2 cellular contexts compared by ENCODE assay signal in the genomic region with DNA sequence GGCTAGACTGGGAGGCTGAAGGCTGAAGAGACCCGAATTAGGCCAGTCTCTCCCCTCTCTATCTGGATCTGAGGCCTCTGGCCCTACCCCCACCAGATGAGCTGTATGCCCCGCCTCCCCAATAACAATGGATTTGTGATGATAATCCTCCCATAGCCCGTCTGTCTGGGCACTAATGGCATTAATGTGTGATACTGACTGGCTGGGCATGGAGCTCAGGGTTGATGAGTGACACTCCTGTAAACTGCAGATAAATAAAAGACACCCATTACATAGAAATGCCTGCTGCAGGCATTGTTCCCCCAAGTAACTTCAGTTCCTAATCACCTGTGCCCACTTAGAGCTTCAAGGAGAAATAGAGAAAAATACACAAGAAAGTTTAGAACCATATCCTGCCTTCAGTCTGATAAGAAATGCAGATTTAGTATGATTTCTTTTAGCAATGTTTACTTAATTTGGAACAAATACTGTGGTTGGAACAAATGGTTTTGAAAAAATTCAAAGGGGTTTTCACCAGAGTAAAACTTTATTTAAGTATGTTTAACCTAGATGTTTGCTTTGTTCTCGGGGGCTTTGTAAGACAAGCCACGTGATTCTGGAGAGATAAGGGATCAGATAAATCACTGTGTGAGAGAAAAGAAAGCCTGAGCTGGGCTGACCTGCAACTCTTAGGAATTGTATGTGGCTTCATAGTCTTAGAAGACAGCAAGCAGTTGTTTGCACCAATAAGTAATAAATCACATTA.
TF ChIP-seq lines count a peak whose summit lies in the region.

No MANE protein-coding gene starts in this region.

TF ChIP-seq in SK-N-SH, 30 proteins besides CTCF, POLR2A, EP300 and RAD21 (continued from another document):
- TF ChIP-seq, protein P1, sequence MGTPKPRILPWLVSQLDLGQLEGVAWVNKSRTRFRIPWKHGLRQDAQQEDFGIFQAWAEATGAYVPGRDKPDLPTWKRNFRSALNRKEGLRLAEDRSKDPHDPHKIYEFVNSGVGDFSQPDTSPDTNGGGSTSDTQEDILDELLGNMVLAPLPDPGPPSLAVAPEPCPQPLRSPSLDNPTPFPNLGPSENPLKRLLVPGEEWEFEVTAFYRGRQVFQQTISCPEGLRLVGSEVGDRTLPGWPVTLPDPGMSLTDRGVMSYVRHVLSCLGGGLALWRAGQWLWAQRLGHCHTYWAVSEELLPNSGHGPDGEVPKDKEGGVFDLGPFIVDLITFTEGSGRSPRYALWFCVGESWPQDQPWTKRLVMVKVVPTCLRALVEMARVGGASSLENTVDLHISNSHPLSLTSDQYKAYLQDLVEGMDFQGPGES (IDR thresholded peaks at IDR 0.05; ENCODE audit: low read depth, low read length), result no peak
- TF ChIP-seq PBX3 (IDR thresholded peaks at IDR 0.05), result no peak
- no peak for TF ChIP-seq TEAD4 (IDR thresholded peaks at IDR 0.05; ENCODE audit: borderline replicate concordance, insufficient read depth)
- TF ChIP-seq POLR2AphosphoS5 (IDR thresholded peaks at IDR 0.05; ENCODE audit: low read depth, low read length), result no peak
- TF ChIP-seq MXI1 (IDR thresholded peaks at IDR 0.05; ENCODE audit: low read depth, low read length), result no peak
- TF ChIP-seq TCF12 (IDR thresholded peaks at IDR 0.05), result no peak
- TF ChIP-seq YY1 (IDR thresholded peaks at IDR 0.05; ENCODE audit: low read depth), result no peak
- no peak for TF ChIP-seq NFIC (IDR thresholded peaks at IDR 0.05; ENCODE audit: borderline replicate concordance)
- TF ChIP-seq REST (IDR thresholded peaks at IDR 0.05; ENCODE audit: low read depth, low read length), result no peak
- TF ChIP-seq EZH2phosphoT487 (IDR thresholded peaks at IDR 0.05; ENCODE audit: borderline replicate concordance, low read depth), result no peak
- TF ChIP-seq GABPA (IDR thresholded peaks at IDR 0.05; ENCODE audit: low read depth), result no peak

TF ChIP-seq in SK-N-SH treated with all-trans-retinoic acid at 6 μM for 48 hours, 23 proteins besides CTCF, POLR2A, EP300 and RAD21 (continued from another document):
- TF ChIP-seq, protein P2, sequence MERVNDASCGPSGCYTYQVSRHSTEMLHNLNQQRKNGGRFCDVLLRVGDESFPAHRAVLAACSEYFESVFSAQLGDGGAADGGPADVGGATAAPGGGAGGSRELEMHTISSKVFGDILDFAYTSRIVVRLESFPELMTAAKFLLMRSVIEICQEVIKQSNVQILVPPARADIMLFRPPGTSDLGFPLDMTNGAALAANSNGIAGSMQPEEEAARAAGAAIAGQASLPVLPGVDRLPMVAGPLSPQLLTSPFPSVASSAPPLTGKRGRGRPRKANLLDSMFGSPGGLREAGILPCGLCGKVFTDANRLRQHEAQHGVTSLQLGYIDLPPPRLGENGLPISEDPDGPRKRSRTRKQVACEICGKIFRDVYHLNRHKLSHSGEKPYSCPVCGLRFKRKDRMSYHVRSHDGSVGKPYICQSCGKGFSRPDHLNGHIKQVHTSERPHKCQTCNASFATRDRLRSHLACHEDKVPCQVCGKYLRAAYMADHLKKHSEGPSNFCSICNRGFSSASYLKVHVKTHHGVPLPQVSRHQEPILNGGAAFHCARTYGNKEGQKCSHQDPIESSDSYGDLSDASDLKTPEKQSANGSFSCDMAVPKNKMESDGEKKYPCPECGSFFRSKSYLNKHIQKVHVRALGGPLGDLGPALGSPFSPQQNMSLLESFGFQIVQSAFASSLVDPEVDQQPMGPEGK (CRISPR knock-in tag; IDR thresholded peaks at IDR 0.05; ENCODE audit: borderline replicate concordance), result no peak
- no peak for TF ChIP-seq ZFP3 (CRISPR knock-in tag; IDR thresholded peaks at IDR 0.05)
- no peak for TF ChIP-seq ZFP30 (CRISPR knock-in tag; IDR thresholded peaks at IDR 0.05)
- TF ChIP-seq ZNF70 (CRISPR knock-in tag; IDR thresholded peaks at IDR 0.05), result no peak
- TF ChIP-seq BACH2 (CRISPR knock-in tag; IDR thresholded peaks at IDR 0.05; ENCODE audit: borderline replicate concordance), result no peak
- no peak for TF ChIP-seq ZNF8 (CRISPR knock-in tag; IDR thresholded peaks at IDR 0.05)
- TF ChIP-seq, protein P3, sequence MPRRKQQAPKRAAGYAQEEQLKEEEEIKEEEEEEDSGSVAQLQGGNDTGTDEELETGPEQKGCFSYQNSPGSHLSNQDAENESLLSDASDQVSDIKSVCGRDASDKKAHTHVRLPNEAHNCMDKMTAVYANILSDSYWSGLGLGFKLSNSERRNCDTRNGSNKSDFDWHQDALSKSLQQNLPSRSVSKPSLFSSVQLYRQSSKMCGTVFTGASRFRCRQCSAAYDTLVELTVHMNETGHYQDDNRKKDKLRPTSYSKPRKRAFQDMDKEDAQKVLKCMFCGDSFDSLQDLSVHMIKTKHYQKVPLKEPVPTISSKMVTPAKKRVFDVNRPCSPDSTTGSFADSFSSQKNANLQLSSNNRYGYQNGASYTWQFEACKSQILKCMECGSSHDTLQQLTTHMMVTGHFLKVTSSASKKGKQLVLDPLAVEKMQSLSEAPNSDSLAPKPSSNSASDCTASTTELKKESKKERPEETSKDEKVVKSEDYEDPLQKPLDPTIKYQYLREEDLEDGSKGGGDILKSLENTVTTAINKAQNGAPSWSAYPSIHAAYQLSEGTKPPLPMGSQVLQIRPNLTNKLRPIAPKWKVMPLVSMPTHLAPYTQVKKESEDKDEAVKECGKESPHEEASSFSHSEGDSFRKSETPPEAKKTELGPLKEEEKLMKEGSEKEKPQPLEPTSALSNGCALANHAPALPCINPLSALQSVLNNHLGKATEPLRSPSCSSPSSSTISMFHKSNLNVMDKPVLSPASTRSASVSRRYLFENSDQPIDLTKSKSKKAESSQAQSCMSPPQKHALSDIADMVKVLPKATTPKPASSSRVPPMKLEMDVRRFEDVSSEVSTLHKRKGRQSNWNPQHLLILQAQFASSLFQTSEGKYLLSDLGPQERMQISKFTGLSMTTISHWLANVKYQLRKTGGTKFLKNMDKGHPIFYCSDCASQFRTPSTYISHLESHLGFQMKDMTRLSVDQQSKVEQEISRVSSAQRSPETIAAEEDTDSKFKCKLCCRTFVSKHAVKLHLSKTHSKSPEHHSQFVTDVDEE (CRISPR knock-in tag; IDR thresholded peaks at IDR 0.05), result no peak
- no peak for TF ChIP-seq SNAI2 (CRISPR knock-in tag; IDR thresholded peaks at IDR 0.05)
- no peak for TF ChIP-seq ZNF565 (CRISPR knock-in tag; conservative IDR thresholded peaks at IDR 0.05; ENCODE audit: low read depth)
- no peak for TF ChIP-seq TCF4 (CRISPR knock-in tag; IDR thresholded peaks at IDR 0.05; ENCODE audit: borderline replicate concordance)
- no peak for TF ChIP-seq GLIS3 (CRISPR knock-in tag; IDR thresholded peaks at IDR 0.05)
- no peak for TF ChIP-seq ISL1 (CRISPR knock-in tag; IDR thresholded peaks at IDR 0.05)
